In genomic region chr4:14115106-14115505, GRCh38 we compare ENCODE assay signal across 1 cellular context.
TF ChIP-seq lines count a peak whose summit lies in the region.

No MANE protein-coding gene starts in this region.

TF ChIP-seq in WTC11, 78 proteins besides CTCF, POLR2A, EP300 and RAD21 (continued from another document):
- TF ChIP-seq ATF2 (CRISPR knock-in tag; IDR thresholded peaks at IDR 0.05; ENCODE audit: borderline replicate concordance, low read depth) = no peak
- TF ChIP-seq ETV6 (CRISPR knock-in tag; IDR thresholded peaks at IDR 0.05) = no peak
- TF ChIP-seq ZNF232 (CRISPR knock-in tag; IDR thresholded peaks at IDR 0.05) = no peak
- TF ChIP-seq, protein P1, sequence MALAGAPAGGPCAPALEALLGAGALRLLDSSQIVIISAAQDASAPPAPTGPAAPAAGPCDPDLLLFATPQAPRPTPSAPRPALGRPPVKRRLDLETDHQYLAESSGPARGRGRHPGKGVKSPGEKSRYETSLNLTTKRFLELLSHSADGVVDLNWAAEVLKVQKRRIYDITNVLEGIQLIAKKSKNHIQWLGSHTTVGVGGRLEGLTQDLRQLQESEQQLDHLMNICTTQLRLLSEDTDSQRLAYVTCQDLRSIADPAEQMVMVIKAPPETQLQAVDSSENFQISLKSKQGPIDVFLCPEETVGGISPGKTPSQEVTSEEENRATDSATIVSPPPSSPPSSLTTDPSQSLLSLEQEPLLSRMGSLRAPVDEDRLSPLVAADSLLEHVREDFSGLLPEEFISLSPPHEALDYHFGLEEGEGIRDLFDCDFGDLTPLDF (CRISPR knock-in tag; IDR thresholded peaks at IDR 0.05) = no peak
